Comparison of ENCODE assay signal across 12 cellular contexts in genomic region chr3:84960581-84960980, GRCh38. TPM values are rescaled to one million over a fixed set of nuclear protein-coding genes. Genes with fewer than 3 reads are reported as not detected.
DNase-seq lines count a peak whose midpoint lies in the region; ATAC-seq and TF ChIP-seq lines count a peak whose summit lies in the region.
"Had no signal": no experiment of that assay in that cellular context is flagged by ENCODE, and none has a peak within 500 bp of the region (broad histone marks: within the 10 kb centered on the region; RNA-seq: fewer than 3 reads in every experiment).

No MANE protein-coding gene starts in this region.

- peaks cover 19% of the 10 kb centered on the region for H3K4me1 Mint-ChIP-seq in activated naive CD8-positive, alpha-beta T cell (ENCODE audit: low read depth)
- peaks cover 18% of the 10 kb centered on the region for H3K4me1 Mint-ChIP-seq in activated naive CD8-positive, alpha-beta T cell treated with anti-CD3 and anti-CD28 coated beads for 36 hours
- H3K4me1 Mint-ChIP-seq in brain (peaks cover 47% of the 10 kb centered on the region), naive B cell (peaks cover 19 to 24% (median 24%) of the 10 kb centered on the region in 3 donors)

- TF ChIP-seq POLR2A in spleen (IDR thresholded peaks at IDR 0.05) = no peak

- intact Hi-C loops in spleen (cut with DNase I; ENCODE audit: low total_unique reads) = no loop called here

- H3K4me3 ChIP-seq in spleen = no peak overlapping the region

- H3K27ac Mint-ChIP-seq in activated naive CD8-positive, alpha-beta T cell = no peak overlapping the region
- H3K27ac Mint-ChIP-seq in activated naive CD8-positive, alpha-beta T cell treated with anti-CD3 and anti-CD28 coated beads for 36 hours = no peak overlapping the region
- peak overlapping the region; percentile 68 to 95 (median 89) for H3K27ac Mint-ChIP-seq in brain
- peak overlapping the region in 1 of 6 donors; percentile 50 for H3K27ac Mint-ChIP-seq in naive B cell

- no peaks in the 10 kb centered on the region for H3K9me3 Mint-ChIP-seq in activated naive CD8-positive, alpha-beta T cell (ENCODE audit: low read depth)
- peaks cover 4% of the 10 kb centered on the region for H3K9me3 Mint-ChIP-seq in activated naive CD8-positive, alpha-beta T cell treated with anti-CD3 and anti-CD28 coated beads for 36 hours
- H3K9me3 Mint-ChIP-seq in brain = no peaks in the 10 kb centered on the region
- H3K9me3 Mint-ChIP-seq in naive B cell = peaks cover 0 to 21% (median 4%) of the 10 kb centered on the region in 7 donors

- WGBS in spleen, 5 donors = 8 to 11% (median 9%) methylated on average over 12 of the region's 12 CpGs

- H3K4me3 Mint-ChIP-seq in activated naive CD8-positive, alpha-beta T cell = peak overlapping the region; percentile 1
- H3K4me3 Mint-ChIP-seq in activated naive CD8-positive, alpha-beta T cell treated with anti-CD3 and anti-CD28 coated beads for 36 hours = no peak overlapping the region
- H3K4me3 Mint-ChIP-seq in brain (peak overlapping the region; percentile 89 to 94 (median 93)), naive B cell (peak overlapping the region in 5 of 8 donors; percentile 1 to 76 (median 63))

- H3K27me3 ChIP-seq in spleen (replicated peaks in 1 of 7) = peaks cover 0 to 66% (median 29%) of the 10 kb centered on the region in 7 donors

- H3K27me3 Mint-ChIP-seq in activated naive CD8-positive, alpha-beta T cell = peaks cover 35% of the 10 kb centered on the region
- peaks cover 60% of the 10 kb centered on the region for H3K27me3 Mint-ChIP-seq in activated naive CD8-positive, alpha-beta T cell treated with anti-CD3 and anti-CD28 coated beads for 36 hours
- peaks cover 29% of the 10 kb centered on the region for H3K27me3 Mint-ChIP-seq in brain
- H3K27me3 Mint-ChIP-seq in naive B cell = peaks cover 32 to 63% (median 54%) of the 10 kb centered on the region in 3 donors

- no peak for DNase-seq in activated naive CD8-positive, alpha-beta T cell treated with anti-CD3 and anti-CD28 coated beads for 36 hours
- DNase-seq in naive B cell = no peak
- no peak for DNase-seq in GOT3 (lab: John Stamatoyannopoulos, UW)
- DNase-seq in spleen = no peak
- no peak for DNase-seq in NCI-H1105 (lab: John Stamatoyannopoulos, UW)
- DNase-seq: activated naive CD4-positive, alpha-beta T cell treated with anti-CD3 and anti-CD28 coated beads, Interleukin-2, amount 50 U/mL, for 16 hours; DMS79; mammary epithelial cell; pancreas had no signal

- no peaks in the 10 kb centered on the region for H3K36me3 Mint-ChIP-seq in activated naive CD8-positive, alpha-beta T cell
- H3K36me3 Mint-ChIP-seq in activated naive CD8-positive, alpha-beta T cell treated with anti-CD3 and anti-CD28 coated beads for 36 hours = no peaks in the 10 kb centered on the region
- H3K36me3 Mint-ChIP-seq in brain = no peaks in the 10 kb centered on the region
- peaks cover 0 to 17% of the 10 kb centered on the region in 2 donors for H3K36me3 Mint-ChIP-seq in naive B cell

- peak overlapping the region; percentile 20 for H3K27ac ChIP-seq in temporal lobe (ENCODE audit: low read depth, low read length)
- no peak overlapping the region for H3K27ac ChIP-seq in spleen
- H3K27ac ChIP-seq: pancreas had no signal

- no peaks in the 10 kb centered on the region for H3K36me3 ChIP-seq in spleen
- H3K36me3 ChIP-seq: pancreas had no signal

- peaks cover 7 to 29% (median 14%) of the 10 kb centered on the region in 6 donors for H3K4me1 ChIP-seq in spleen

- TF ChIP-seq CTCF in brain (conservative IDR thresholded peaks at IDR 0.05) (no peak), spleen (IDR thresholded peaks at IDR 0.05 in 8 of 11, conservative IDR thresholded peaks at IDR 0.05 in 3 of 11) (no peak)

- ATAC-seq in naive B cell (ENCODE audit: low read depth in 2 of 2) = no peak
- ATAC-seq: pancreas had no signal

- H3K9me3 ChIP-seq in spleen = no peaks in the 10 kb centered on the region
- H3K9me3 ChIP-seq: pancreas had no signal

RNA-seq across cellular contexts. Expression of gene CADM2, which starts 1.8 kb away (rescaled TPM):
- under 1 TPM; 0.21 to 0.40 TPM for total RNA-seq in activated naive CD8-positive, alpha-beta T cell treated with anti-CD3 and anti-CD28 coated beads for 36 hours
- polyA plus RNA-seq in brain (ENCODE audit: insufficient read depth, low read depth, low replicate concordance) = 5.9 TPM
- under 1 TPM in 2 of 6 donors, not detected in 4; 0.26 to 0.59 TPM for polyA plus RNA-seq in naive B cell (ENCODE audit: low read depth in 6 of 6)
- total RNA-seq in temporal lobe = 63.7 TPM
- total RNA-seq in spleen = 1 to 10 TPM in 4 of 7 donors, under 1 TPM in 2, not detected in 1; 0.37 to 4.0 (median 2.3) TPM
- polyA plus RNA-seq in spleen = 1 to 10 TPM in 1 of 3 donors, under 1 TPM in 2; 0.03 to 1.0 (median 0.13) TPM
- total RNA-seq: mammary epithelial cell had no signal
- polyA plus RNA-seq: mammary epithelial cell had no signal

Comparison
In these comparisons a context has a peak if more than half of its experiments do, and no peak if none do; other contexts are left out.
1. H3K27ac Mint-ChIP-seq: peak in brain (5 of 5); none in activated naive CD8-positive, alpha-beta T cell (single experiment) and activated naive CD8-positive, alpha-beta T cell treated with anti-CD3 and anti-CD28 coated beads for 36 hours (single experiment).
2. RNA of gene CADM2, which starts 1.8 kb away (total RNA-seq): 63.7 TPM in temporal lobe (single experiment); 0.37 to 4.0 TPM in spleen and 0.21 to 0.40 TPM in activated naive CD8-positive, alpha-beta T cell treated with anti-CD3 and anti-CD28 coated beads for 36 hours; every median in the first group is over 10 times any median in the second.